Comparison of ENCODE assay signal across 9 cellular contexts in the genomic region with DNA sequence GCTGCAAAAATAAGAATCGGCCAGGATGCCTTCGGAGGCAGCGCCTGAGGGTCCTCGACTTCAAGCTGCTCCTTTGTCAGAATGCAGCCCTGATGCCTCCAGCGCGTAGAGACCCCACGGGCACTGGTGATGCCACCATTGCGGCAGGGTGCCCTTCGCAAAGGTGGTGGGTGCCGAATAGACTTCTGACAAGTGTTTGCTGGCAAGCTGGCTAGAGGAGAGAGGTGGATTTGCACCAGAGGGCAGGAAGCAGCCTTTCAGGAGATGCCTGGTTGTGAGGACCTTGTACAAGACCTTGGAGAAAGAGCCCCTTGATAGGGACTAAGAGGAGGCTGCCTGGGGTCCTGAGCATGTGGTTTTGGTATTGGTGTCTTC.
DNase-seq lines count a peak whose midpoint lies in the region; ATAC-seq and TF ChIP-seq lines count a peak whose summit lies in the region.
"Had no signal": no experiment of that assay in that cellular context is flagged by ENCODE, and none has a peak within 500 bp of the region (broad histone marks: within the 10 kb centered on the region; RNA-seq: fewer than 3 reads in every experiment).

No MANE protein-coding gene starts in this region.

- no peak for TF ChIP-seq POLR2A in adrenal gland (IDR thresholded peaks at IDR 0.05)

- no peak for ATAC-seq in GM21723 (IDR thresholded peaks at IDR 0.05; ENCODE audit: unreplicated experiment)
- ATAC-seq in HG03460 (IDR thresholded peaks at IDR 0.05; ENCODE audit: unreplicated experiment) = no peak

- no peaks in the 10 kb centered on the region for H3K27me3 ChIP-seq in BLaER1 treated with 17β-estradiol and CSF1 and Interleukin-3, amounts not matched to agents 10 nM and 100 nM
- H3K27me3 ChIP-seq in adrenal gland = no peaks in the 10 kb centered on the region
- no peaks in the 10 kb centered on the region for H3K27me3 ChIP-seq in muscle layer of colon (ENCODE audit: control insufficient read depth in 1 of 2, insufficient read depth in 2 of 2, low read length in 2 of 2)
- H3K27me3 ChIP-seq: SJSA1 had no signal

- peaks cover 35 to 55% (median 52%) of the 10 kb centered on the region in 11 experiments; a peak in 20 of 22 replicates for H4K20me1 ChIP-seq in BLaER1 treated with 17β-estradiol and CSF1 and Interleukin-3, amounts not matched to agents 10 nM and 100 nM

- intact Hi-C loops in adrenal gland (cut with DNase I) = no loop called here

- no peak for DNase-seq in adrenal gland
- no peak for DNase-seq in hepatic stellate cell (ENCODE audit: low spot score)
- no peak for DNase-seq in COLO668 (lab: John Stamatoyannopoulos, UW; ENCODE audit: unreplicated experiment)

- no peaks in the 10 kb centered on the region for H3K9me3 ChIP-seq in BLaER1 treated with 17β-estradiol and CSF1 and Interleukin-3, amounts not matched to agents 10 nM and 100 nM (replicated peaks in 1 of 11)
- no peaks in the 10 kb centered on the region for H3K9me3 ChIP-seq in HEK293 (ENCODE audit: control insufficient read depth, insufficient read depth, low read depth, low read length)
- no peaks in the 10 kb centered on the region for H3K9me3 ChIP-seq in adrenal gland (replicated peaks in 1 of 3)
- H3K9me3 ChIP-seq in muscle layer of colon (ENCODE audit: low read length) = no peaks in the 10 kb centered on the region
- H3K9me3 ChIP-seq: SJSA1 had no signal

- no peak for TF ChIP-seq CTCF in HEK293 (tag by site-specific recombination; IDR thresholded peaks at IDR 0.05)
- no peak for TF ChIP-seq CTCF in adrenal gland (IDR thresholded peaks at IDR 0.05)

- POLR2A ChIA-PET in HEK293 (lab: Yijun Ruan, JAX) = no interaction called here

- H3K4me2 ChIP-seq in BLaER1 treated with 17β-estradiol and CSF1 and Interleukin-3, amounts not matched to agents 10 nM and 100 nM = peak overlapping the region; percentile 96 to 100 (median 99)

- peak overlapping the region; percentile 90 to 99 (median 93) for H3K9ac ChIP-seq in BLaER1 treated with 17β-estradiol and CSF1 and Interleukin-3, amounts not matched to agents 10 nM and 100 nM
- H3K9ac ChIP-seq in muscle layer of colon (ENCODE audit: low read length) = peak overlapping the region; percentile 52

- CTCF ChIA-PET in HEK293 (lab: Yijun Ruan, JAX) = interaction anchor here (0.7 kb wide), 1 partner anchor 42 kb away, joined by 5 read pairs; no protein-coding TSS in a partner anchor

- WGBS in adrenal gland, 4 donors = 63 to 87% (median 79%) methylated on average over 7 to 10 of the region's 10 CpGs; no CpG with 5 or more reads in 1 of the 4 donors

- H3K4me1 ChIP-seq in BLaER1 treated with 17β-estradiol and CSF1 and Interleukin-3, amounts not matched to agents 10 nM and 100 nM = peaks cover 80 to 87% (median 84%) of the 10 kb centered on the region in 10 experiments
- peaks cover 14% of the 10 kb centered on the region for H3K4me1 ChIP-seq in HEK293 (ENCODE audit: control insufficient read depth, insufficient read depth, low read length)
- H3K4me1 ChIP-seq in adrenal gland (replicated peaks in 1 of 2) = peaks cover 52 to 80% of the 10 kb centered on the region in 2 donors
- peaks cover 81% of the 10 kb centered on the region for H3K4me1 ChIP-seq in muscle layer of colon (ENCODE audit: insufficient read depth, low read length)

- peak overlapping the region; percentile 75 to 88 (median 86) for H3K4me3 ChIP-seq in BLaER1 treated with 17β-estradiol and CSF1 and Interleukin-3, amounts not matched to agents 10 nM and 100 nM
- no peak overlapping the region for H3K4me3 ChIP-seq in HEK293 (ENCODE audit: low read depth, low read length)
- H3K4me3 ChIP-seq in adrenal gland = peak overlapping the region in 1 of 4 donors; percentile 65
- peak overlapping the region; percentile 9 to 54 for H3K4me3 ChIP-seq in muscle layer of colon (ENCODE audit: low read depth in 1 of 2, low read length in 2 of 2)
- H3K4me3 ChIP-seq: SJSA1 had no signal

- peaks cover 0 to 17% (median 8%) of the 10 kb centered on the region in 11 experiments; a peak in 9 of 22 replicates for H3K36me3 ChIP-seq in BLaER1 treated with 17β-estradiol and CSF1 and Interleukin-3, amounts not matched to agents 10 nM and 100 nM
- no peaks in the 10 kb centered on the region for H3K36me3 ChIP-seq in HEK293 (ENCODE audit: control insufficient read depth in 2 of 2, insufficient read depth in 1 of 2, low read length in 2 of 2)
- H3K36me3 ChIP-seq in adrenal gland (replicated peaks in 1 of 2) = no peaks in the 10 kb centered on the region
- no peaks in the 10 kb centered on the region for H3K36me3 ChIP-seq in muscle layer of colon (ENCODE audit: insufficient read depth, low read length)

- H3K27ac ChIP-seq in BLaER1 treated with 17β-estradiol and CSF1 and Interleukin-3, amounts not matched to agents 10 nM and 100 nM = peak overlapping the region; percentile 84 to 99 (median 93)
- peak overlapping the region; percentile 67; the same call in 1 of the 2 replicates for H3K27ac ChIP-seq in HEK293 (ENCODE audit: extremely low read depth, low read depth, low read length)
- H3K27ac ChIP-seq in adrenal gland = peak overlapping the region in 3 of 5 donors; percentile 81 to 91 (median 87)
- H3K27ac ChIP-seq in muscle layer of colon (ENCODE audit: low read depth, low read length) = peak overlapping the region; percentile 90
- H3K27ac ChIP-seq: SJSA1 had no signal

TF ChIP-seq in HEK293, 187 proteins besides CTCF, POLR2A, EP300 and RAD21:
- TF ChIP-seq ZNF140 (tag by site-specific recombination; IDR thresholded peaks at IDR 0.05) (no peak), SP2 (tag by site-specific recombination; IDR thresholded peaks at IDR 0.05) (no peak), ZNF335 (tag by site-specific recombination; conservative IDR thresholded peaks at IDR 0.05) (peak; percentile 80), ZNF2 (tag by site-specific recombination; IDR thresholded peaks at IDR 0.05) (0 out of 2 replicates have a peak, but pooled peaks have one; percentile 3), ZBTB17 (tag by site-specific recombination; IDR thresholded peaks at IDR 0.05) (peak; percentile 6; the same call in 1 of the 2 replicates), YY1 (tag by site-specific recombination; IDR thresholded peaks at IDR 0.05) (no peak), ZNF660 (tag by site-specific recombination; IDR thresholded peaks at IDR 0.05) (no peak), ZNF266 (tag by site-specific recombination; IDR thresholded peaks at IDR 0.05; ENCODE audit: low read depth) (no peak), ZBTB7A (tag by site-specific recombination; IDR thresholded peaks at IDR 0.05; ENCODE audit: low read depth) (0 out of 2 replicates have a peak, but pooled peaks have one; percentile 8)
- TF ChIP-seq, protein P1, sequence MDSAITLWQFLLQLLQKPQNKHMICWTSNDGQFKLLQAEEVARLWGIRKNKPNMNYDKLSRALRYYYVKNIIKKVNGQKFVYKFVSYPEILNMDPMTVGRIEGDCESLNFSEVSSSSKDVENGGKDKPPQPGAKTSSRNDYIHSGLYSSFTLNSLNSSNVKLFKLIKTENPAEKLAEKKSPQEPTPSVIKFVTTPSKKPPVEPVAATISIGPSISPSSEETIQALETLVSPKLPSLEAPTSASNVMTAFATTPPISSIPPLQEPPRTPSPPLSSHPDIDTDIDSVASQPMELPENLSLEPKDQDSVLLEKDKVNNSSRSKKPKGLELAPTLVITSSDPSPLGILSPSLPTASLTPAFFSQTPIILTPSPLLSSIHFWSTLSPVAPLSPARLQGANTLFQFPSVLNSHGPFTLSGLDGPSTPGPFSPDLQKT (IDR thresholded peaks at IDR 0.05; ENCODE audit: borderline replicate concordance, low read depth, low read length) = no peak
- TF ChIP-seq, protein P2, sequence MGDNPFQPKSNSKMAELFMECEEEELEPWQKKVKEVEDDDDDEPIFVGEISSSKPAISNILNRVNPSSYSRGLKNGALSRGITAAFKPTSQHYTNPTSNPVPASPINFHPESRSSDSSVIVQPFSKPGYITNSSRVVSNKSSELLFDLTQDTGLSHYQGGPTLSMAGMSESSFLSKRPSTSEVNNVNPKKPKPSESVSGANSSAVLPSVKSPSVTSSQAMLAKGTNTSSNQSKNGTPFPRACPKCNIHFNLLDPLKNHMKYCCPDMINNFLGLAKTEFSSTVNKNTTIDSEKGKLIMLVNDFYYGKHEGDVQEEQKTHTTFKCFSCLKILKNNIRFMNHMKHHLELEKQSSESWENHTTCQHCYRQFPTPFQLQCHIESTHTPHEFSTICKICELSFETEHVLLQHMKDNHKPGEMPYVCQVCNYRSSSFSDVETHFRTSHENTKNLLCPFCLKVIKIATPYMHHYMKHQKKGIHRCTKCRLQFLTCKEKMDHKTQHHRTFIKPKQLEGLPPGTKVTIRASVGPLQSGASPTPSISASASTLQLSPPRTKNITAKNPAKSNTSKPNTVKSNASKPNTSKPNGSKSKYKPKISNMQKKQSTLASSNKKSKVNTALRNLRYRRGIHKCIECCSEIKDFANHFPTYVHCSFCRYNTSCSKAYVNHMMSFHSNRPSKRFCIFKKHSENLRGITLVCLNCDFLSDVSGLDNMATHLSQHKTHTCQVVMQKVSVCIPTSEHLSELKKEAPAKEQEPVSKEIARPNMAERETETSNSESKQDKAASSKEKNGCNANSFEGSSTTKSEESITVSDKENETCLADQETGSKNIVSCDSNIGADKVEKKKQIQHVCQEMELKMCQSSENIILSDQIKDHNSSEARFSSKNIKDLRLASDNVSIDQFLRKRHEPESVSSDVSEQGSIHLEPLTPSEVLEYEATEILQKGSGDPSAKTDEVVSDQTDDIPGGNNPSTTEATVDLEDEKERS (tag by site-specific recombination; IDR thresholded peaks at IDR 0.05) = no peak
- TF ChIP-seq, protein P3, sequence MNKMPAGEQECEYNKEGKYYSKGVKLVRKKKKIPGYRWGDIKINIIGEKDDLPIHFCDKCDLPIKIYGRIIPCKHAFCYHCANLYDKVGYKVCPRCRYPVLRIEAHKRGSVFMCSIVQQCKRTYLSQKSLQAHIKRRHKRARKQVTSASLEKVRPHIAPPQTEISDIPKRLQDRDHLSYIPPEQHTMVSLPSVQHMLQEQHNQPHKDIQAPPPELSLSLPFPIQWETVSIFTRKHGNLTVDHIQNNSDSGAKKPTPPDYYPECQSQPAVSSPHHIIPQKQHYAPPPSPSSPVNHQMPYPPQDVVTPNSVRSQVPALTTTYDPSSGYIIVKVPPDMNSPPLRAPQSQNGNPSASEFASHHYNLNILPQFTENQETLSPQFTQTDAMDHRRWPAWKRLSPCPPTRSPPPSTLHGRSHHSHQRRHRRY (tag by site-specific recombination; IDR thresholded peaks at IDR 0.05) = no peak
